ENCODE assay signal across 8 cellular contexts in the genomic region with DNA sequence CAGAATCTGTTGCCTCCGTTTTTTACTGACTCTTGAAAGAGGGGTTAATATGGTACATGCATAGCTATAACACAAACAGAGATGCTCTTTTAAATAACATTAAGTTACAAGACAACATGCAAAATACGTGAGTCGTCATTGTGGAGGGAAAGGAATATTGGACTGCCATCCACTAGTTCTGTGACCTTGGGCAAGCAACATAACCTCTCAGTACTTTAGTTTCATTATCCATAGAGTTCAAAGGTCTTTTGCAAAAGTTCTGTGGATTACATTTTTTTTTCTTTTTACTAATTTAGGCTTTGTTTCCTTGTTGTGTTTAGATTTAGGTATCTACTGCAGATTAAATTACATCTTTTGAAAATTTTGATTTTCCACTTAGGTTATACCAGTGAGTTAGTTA.
"Had no signal": no experiment of that assay in that cellular context is flagged by ENCODE, and none has a peak within 500 bp of the region (broad histone marks: within the 10 kb centered on the region; RNA-seq: fewer than 3 reads in every experiment).

No MANE protein-coding gene starts in this region.

- H3K4me3 ChIP-seq: GM23338 had no signal

- H3K4me2 ChIP-seq: GM23338 had no signal

- DNase-seq: H9, HCEC 1CT, KBM-7 had no signal

- FAIRE-seq: H1, H54, HTR-8/SVneo had no signal

- H2AFZ ChIP-seq: GM23338 had no signal

- ATAC-seq: GM23338 had no signal

- H3K27ac ChIP-seq: HL-60 had no signal
